ENCODE assay signal across 26 cellular contexts in genomic region chr3:18071833-18072232, GRCh38.
DNase-seq lines count a peak whose midpoint lies in the region; ATAC-seq and TF ChIP-seq lines count a peak whose summit lies in the region.
"Had no signal": no experiment of that assay in that cellular context is flagged by ENCODE, and none has a peak within 500 bp of the region (broad histone marks: within the 10 kb centered on the region; RNA-seq: fewer than 3 reads in every experiment).

No MANE protein-coding gene starts in this region.

- H3K36me3 ChIP-seq in upper lobe of left lung: no peaks in the 10 kb centered on the region
- H3K36me3 ChIP-seq in hepatocyte (replicated peaks; ENCODE audit: insufficient read depth, low read depth): no peaks in the 10 kb centered on the region

- TF ChIP-seq EP300 in upper lobe of left lung (IDR thresholded peaks at IDR 0.05): no peak

- H3K4me1 Mint-ChIP-seq in stimulated activated naive CD8-positive, alpha-beta T cell treated with anti-CD3 and anti-CD28 coated beads, Interleukin-15, amount 100 ng/mL, for 72 hours: peaks cover 11% of the 10 kb centered on the region
- H3K4me1 Mint-ChIP-seq: CD4-positive, CD25-positive, alpha-beta regulatory T cell had no signal

- H3K9me2 ChIP-seq in hepatocyte (replicated peaks; ENCODE audit: insufficient read depth): no peaks in the 10 kb centered on the region
- H3K9me2 ChIP-seq: SK-N-SH had no signal

- no peak for TF ChIP-seq CTCF in astrocyte of the spinal cord (IDR thresholded peaks at IDR 0.05; ENCODE audit: low read depth, low read length)
- no peak for TF ChIP-seq CTCF in upper lobe of left lung (IDR thresholded peaks at IDR 0.05)
- no peak for TF ChIP-seq CTCF in hepatocyte (IDR thresholded peaks at IDR 0.05; ENCODE audit: poor library complexity)

- H3K9me3 ChIP-seq in upper lobe of left lung (no peaks in the 10 kb centered on the region), hepatocyte (ENCODE audit: low read depth) (no peaks in the 10 kb centered on the region)
- H3K9me3 ChIP-seq: SK-N-SH had no signal

- H3K4me2 ChIP-seq in hepatocyte: no peak overlapping the region
- H3K4me2 ChIP-seq: BLaER1, GM23338, SK-N-SH had no signal

- no peak overlapping the region for H3K27ac Mint-ChIP-seq in stimulated activated naive CD8-positive, alpha-beta T cell treated with anti-CD3 and anti-CD28 coated beads, Interleukin-15, amount 100 ng/mL, for 72 hours
- H3K27ac Mint-ChIP-seq: CD4-positive, CD25-positive, alpha-beta regulatory T cell; GM23338; HFFc6 had no signal

- no peaks in the 10 kb centered on the region for H3K27me3 Mint-ChIP-seq in stimulated activated naive CD8-positive, alpha-beta T cell treated with anti-CD3 and anti-CD28 coated beads, Interleukin-15, amount 100 ng/mL, for 72 hours

- no peaks in the 10 kb centered on the region for H3K9me3 Mint-ChIP-seq in stimulated activated naive CD8-positive, alpha-beta T cell treated with anti-CD3 and anti-CD28 coated beads, Interleukin-15, amount 100 ng/mL, for 72 hours
- H3K9me3 Mint-ChIP-seq: CD4-positive, CD25-positive, alpha-beta regulatory T cell; GM23338; H9; HFFc6 had no signal

- no peak for DNase-seq in stimulated activated naive CD8-positive, alpha-beta T cell treated with anti-CD3 and anti-CD28 coated beads, Interleukin-15, amount 100 ng/mL, for 72 hours
- DNase-seq in stimulated activated naive CD8-positive, alpha-beta T cell treated with anti-CD3 and anti-CD28 coated beads, Interleukin-15, Interleukin-2, amounts not matched to agents 100 U/mL and 50 U/mL, for 24 hours: no peak
- peak; percentile 49 for DNase-seq in RPMI7951 (ENCODE audit: low read depth)
- DNase-seq in astrocyte of the spinal cord (ENCODE audit: low read depth, low spot score): peak; percentile 10
- DNase-seq in upper lobe of left lung: no peak
- DNase-seq in hepatocyte (ENCODE audit: low spot score): no peak
- DNase-seq: CD4-positive, CD25-positive, alpha-beta regulatory T cell; COR-L47; DMS53; H9; HFFc6; NCI-H1092; NCI-H1436; NCI-H187; NCI-H2081 treated with DMSO at 0.1 percent for 48 hours; NCI-H2171; NCI-H226; NCI-H510A; NCI-H69; SK-N-SH had no signal

- in situ Hi-C loops in astrocyte of the spinal cord (cut with HindIII; ENCODE audit: low sequenced_read_pairs): no loop called here

- H3K4me3 Mint-ChIP-seq in stimulated activated naive CD8-positive, alpha-beta T cell treated with anti-CD3 and anti-CD28 coated beads, Interleukin-15, amount 100 ng/mL, for 72 hours: no peak overlapping the region
- H3K4me3 Mint-ChIP-seq: CD4-positive, CD25-positive, alpha-beta regulatory T cell; GM23338; H9; HFFc6 had no signal

- TF ChIP-seq POLR2A in upper lobe of left lung (IDR thresholded peaks at IDR 0.05): no peak

- H3K4me3 ChIP-seq in astrocyte of the spinal cord (ENCODE audit: low read depth, low read length): no peak overlapping the region
- H3K4me3 ChIP-seq in upper lobe of left lung: no peak overlapping the region
- no peak overlapping the region for H3K4me3 ChIP-seq in hepatocyte
- H3K4me3 ChIP-seq: BLaER1, GM23338, K562 had no signal

- H3K27me3 ChIP-seq in upper lobe of left lung (no peaks in the 10 kb centered on the region), hepatocyte (no peaks in the 10 kb centered on the region)
- H3K27me3 ChIP-seq: BLaER1 had no signal

- H3K27ac ChIP-seq in upper lobe of left lung (no peak overlapping the region), hepatocyte (no peak overlapping the region)
- H3K27ac ChIP-seq: BLaER1 had no signal

- H3K4me1 ChIP-seq in upper lobe of left lung: no peaks in the 10 kb centered on the region
- H3K4me1 ChIP-seq in hepatocyte (ENCODE audit: insufficient read depth): peaks cover 4% of the 10 kb centered on the region

- H4K20me1 ChIP-seq in hepatocyte (ENCODE audit: insufficient read depth, poor library complexity, severe bottlenecking): no peaks in the 10 kb centered on the region
- H4K20me1 ChIP-seq: BLaER1 had no signal

- H3K79me2 ChIP-seq in hepatocyte: no peaks in the 10 kb centered on the region

- peak; percentile 46 for ATAC-seq in stimulated activated naive CD8-positive, alpha-beta T cell treated with anti-CD3 and anti-CD28 coated beads, Interleukin-15, amount 100 ng/mL, for 72 hours
- ATAC-seq in stimulated activated naive CD8-positive, alpha-beta T cell treated with anti-CD3 and anti-CD28 coated beads, Interleukin-15, Interleukin-2, amounts not matched to agents 100 U/mL and 50 U/mL, for 24 hours: no peak
- ATAC-seq in GM21526 (IDR thresholded peaks at IDR 0.05; ENCODE audit: low FRiP score, unreplicated experiment): no peak
- no peak for ATAC-seq in upper lobe of left lung (ENCODE audit: low FRiP score in 2 of 2)
- ATAC-seq: HepG2, K562, Panc1 had no signal

- no peak overlapping the region for H2AFZ ChIP-seq in hepatocyte
- H2AFZ ChIP-seq: GM23338 had no signal

Comparison
In these comparisons a context has a peak if more than half of its experiments do, and no peak if none do; other contexts are left out.
1. DNase-seq: peak in RPMI7951 (single experiment) and astrocyte of the spinal cord (single experiment); none in stimulated activated naive CD8-positive, alpha-beta T cell treated with anti-CD3 and anti-CD28 coated beads, Interleukin-15, amount 100 ng/mL, for 72 hours (0 of 2), stimulated activated naive CD8-positive, alpha-beta T cell treated with anti-CD3 and anti-CD28 coated beads, Interleukin-15, Interleukin-2, amounts not matched to agents 100 U/mL and 50 U/mL, for 24 hours (single experiment), upper lobe of left lung (0 of 2) and hepatocyte (single experiment).